Comparison of ENCODE assay signal across 8 cellular contexts in the genomic region with DNA sequence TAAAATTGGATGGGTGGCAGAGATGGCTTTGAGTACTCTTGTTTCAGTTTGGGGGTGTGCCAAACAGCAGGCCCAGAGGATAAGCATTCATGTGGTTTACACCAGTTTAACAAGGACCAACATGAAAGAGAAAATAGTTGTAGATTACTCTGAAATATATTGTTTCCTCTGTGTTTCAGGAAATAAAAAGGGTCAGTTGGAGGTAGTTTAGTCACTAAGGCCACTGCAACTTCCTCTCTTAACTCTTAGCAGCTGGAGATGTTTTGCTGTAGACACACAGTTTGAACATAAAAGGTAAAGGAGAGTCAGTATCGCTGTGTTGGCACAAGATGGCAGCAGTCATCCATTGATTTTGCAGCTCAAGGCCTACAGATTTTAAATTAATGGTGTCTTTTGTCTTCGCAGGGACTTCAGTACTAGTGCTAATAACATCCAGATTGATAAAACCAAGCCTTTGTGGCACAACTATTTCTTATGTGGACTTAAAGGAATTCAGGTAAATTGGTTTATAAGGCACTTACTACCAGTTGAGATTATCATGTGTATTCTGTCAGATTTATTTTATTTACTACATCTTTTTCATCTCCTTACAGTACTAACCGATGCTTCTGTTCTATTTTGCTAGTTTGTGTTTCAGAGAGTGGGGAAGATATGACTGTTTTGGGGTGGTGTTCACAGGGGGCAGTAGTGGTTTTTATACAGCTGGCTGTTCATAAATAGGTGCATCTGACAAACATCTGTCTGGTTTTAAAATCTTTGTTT.
DNase-seq lines count a peak whose midpoint lies in the region; ATAC-seq, FAIRE-seq and TF ChIP-seq lines count a peak whose summit lies in the region.

No MANE protein-coding gene starts in this region.

- no peak for TF ChIP-seq POLR2A in prostate gland (IDR thresholded peaks at IDR 0.05)

- H3K27ac Mint-ChIP-seq in activated naive CD4-positive, alpha-beta T cell treated with anti-CD3 and anti-CD28 coated beads, Interleukin-2, amount 50 U/mL, for 72 hours = peak overlapping the region in 1 of 2 donors; percentile 16

- H3K27me3 ChIP-seq in cardiac muscle cell (no peaks in the 10 kb centered on the region), prostate gland (replicated peaks; ENCODE audit: insufficient read depth) (no peaks in the 10 kb centered on the region)

- H3K36me3 Mint-ChIP-seq in activated naive CD4-positive, alpha-beta T cell treated with anti-CD3 and anti-CD28 coated beads, Interleukin-2, amount 50 U/mL, for 72 hours = peaks cover 0 to 29% of the 10 kb centered on the region in 2 donors

- H3K9me3 ChIP-seq in cardiac muscle cell (ENCODE audit: low read depth) = no peaks in the 10 kb centered on the region
- no peaks in the 10 kb centered on the region for H3K9me3 ChIP-seq in prostate gland

- 38% methylated on average over 3 of the region's 3 CpGs for WGBS in prostate gland

- peaks cover 7% of the 10 kb centered on the region for H3K4me1 ChIP-seq in cardiac muscle cell (ENCODE audit: low read depth)
- H3K4me1 ChIP-seq in prostate gland (replicated peaks) = peaks cover 6% of the 10 kb centered on the region

- H3K27ac ChIP-seq in cardiac muscle cell (no peak overlapping the region), prostate gland (no peak overlapping the region)

- peak; percentile 49 for FAIRE-seq in HTR-8/SVneo (lab: Jason Lieb, UNC)

- intact Hi-C loops in prostate gland (cut with DNase I) = loop anchor here (2.0 to 10.0 kb wide), 5 partner anchors 187 to 817 kb away; partner anchors contain the start of genes DTWD1, FAM227B and FGF7

- H3K9me3 Mint-ChIP-seq in activated naive CD4-positive, alpha-beta T cell treated with anti-CD3 and anti-CD28 coated beads, Interleukin-2, amount 50 U/mL, for 72 hours = no peaks in the 10 kb centered on the region

- TF ChIP-seq CTCF in cardiac muscle cell (IDR thresholded peaks at IDR 0.05; ENCODE audit: low read depth, low read length) (peak; percentile 73), prostate gland (IDR thresholded peaks at IDR 0.05) (peak in 3 of 4 experiments; percentile 48 to 75 (median 52))

- H3K36me3 ChIP-seq in cardiac muscle cell (no peaks in the 10 kb centered on the region), prostate gland (peaks cover 0 to 4% of the 10 kb centered on the region in 2 donors)

- DNase-seq in ELF-1 (ENCODE audit: low read depth, low spot score) (peak; percentile 44), HTR-8/SVneo (ENCODE audit: insufficient read length, low spot score) (peak; percentile 41), RKO (ENCODE audit: low spot score) (peak; percentile 80), cardiac muscle cell (ENCODE audit: low read depth in 1 of 2, low spot score in 1 of 2) (peak; percentile 65 to 92), prostate gland (ENCODE audit: low spot score) (peak; percentile 19), NCI-H187 (lab: John Stamatoyannopoulos, UW) (no peak)
- DNase-seq in activated naive CD4-positive, alpha-beta T cell treated with anti-CD3 and anti-CD28 coated beads, Interleukin-2, amount 50 U/mL, for 72 hours (ENCODE audit: low spot score in 2 of 2) = peak in 1 of 2 donors; percentile 27

- H3K4me3 ChIP-seq in cardiac muscle cell (no peak overlapping the region), prostate gland (no peak overlapping the region)

- peak; percentile 75 for ATAC-seq in GM21515 (IDR thresholded peaks at IDR 0.05; ENCODE audit: unreplicated experiment)
- ATAC-seq in activated naive CD4-positive, alpha-beta T cell treated with anti-CD3 and anti-CD28 coated beads, Interleukin-2, amount 50 U/mL, for 72 hours = peak; percentile 24 to 75

Comparison
In these comparisons a context has a peak if more than half of its experiments do, and no peak if none do; other contexts are left out.
1. DNase-seq: peak in ELF-1 (single experiment), HTR-8/SVneo (single experiment), RKO (single experiment), cardiac muscle cell (2 of 2) and prostate gland (single experiment); none in NCI-H187 (0 of 2).